In genomic region chr6:7424967-7425807, GRCh38 we compare ENCODE assay signal across 8 cellular contexts. TPM values are rescaled to one million over a fixed set of nuclear protein-coding genes. Genes with fewer than 3 reads are reported as not detected.
DNase-seq lines count a peak whose midpoint lies in the region; ATAC-seq, FAIRE-seq and TF ChIP-seq lines count a peak whose summit lies in the region.

No MANE protein-coding gene starts in this region.

- WGBS in H1 (ENCODE audit: extremely low coverage in 1 of 2, insufficient coverage in 1 of 2, insufficient read length in 1 of 2, insufficient replicate concordance in 2 of 2, low coverage in 1 of 2, low lambda C conversion rate in 2 of 2, missing lambda C conversion rate in 1 of 2), 2 experiments, result 92% methylated on average over 21 of the region's 25 CpGs; no CpG with 5 or more reads in 1 of the 2 experiments

- H3K4me3 ChIP-seq in H1 (ENCODE audit: extremely low read depth in 1 of 4, insufficient read depth in 2 of 4, low read depth in 3 of 4, low read length in 4 of 4), result no peak overlapping the region
- no peak overlapping the region for H3K4me3 ChIP-seq in naive thymus-derived CD4-positive, alpha-beta T cell (ENCODE audit: low read length)

- H3K36me3 ChIP-seq in H1 (ENCODE audit: control insufficient read depth in 2 of 4, insufficient read depth in 4 of 4, low read length in 3 of 4), result no peaks in the 10 kb centered on the region
- H3K36me3 ChIP-seq in naive thymus-derived CD4-positive, alpha-beta T cell (ENCODE audit: control insufficient read depth in 2 of 3, insufficient read depth in 3 of 3, low read length in 3 of 3), result no peaks in the 10 kb centered on the region

- no peak overlapping the region for H3K18ac ChIP-seq in H1 (ENCODE audit: extremely low read depth, low read length)

- CTCF ChIA-PET in H1 (lab: Charles Lee; ENCODE audit: partially characterized antibody), result interaction anchor here (0.6 to 1.9 kb wide), 22 partner anchors 12 to 270 kb away, joined by 3 to 6 read pairs (median 4); no protein-coding TSS in a partner anchor
- CTCF ChIA-PET in naive thymus-derived CD4-positive, alpha-beta T cell (lab: Charles Lee), result interaction anchor here (1.2 kb wide), 1 partner anchor 191 kb away, joined by 3 read pairs; no protein-coding TSS in a partner anchor
- CTCF ChIA-PET in CD4-positive, alpha-beta T cell (lab: Charles Lee), result no interaction called here
- CTCF ChIA-PET in T-cell (lab: Charles Lee), result interaction anchor here in 1 of 2 donors (0.7 kb wide), 1 partner anchor 164 kb away, joined by 3 read pairs; no protein-coding TSS in a partner anchor

- no peaks in the 10 kb centered on the region for H4K20me1 ChIP-seq in H1 (replicated peaks in 1 of 2; ENCODE audit: control insufficient read depth in 1 of 2, insufficient read depth in 2 of 2, low read length in 2 of 2)

- H3K9ac ChIP-seq in H1 (replicated peaks in 1 of 4; ENCODE audit: extremely low read depth in 1 of 4, low read depth in 3 of 4, low read length in 3 of 4), result no peak overlapping the region

- no peaks in the 10 kb centered on the region for H3K27me3 ChIP-seq in H1 (replicated peaks in 1 of 4; ENCODE audit: control insufficient read depth in 3 of 4, extremely low read depth in 1 of 4, insufficient read depth in 3 of 4, low read length in 3 of 4)
- H3K27me3 ChIP-seq in naive thymus-derived CD4-positive, alpha-beta T cell (ENCODE audit: control insufficient read depth in 2 of 2, insufficient read depth in 2 of 2, low read length in 2 of 2), result no peaks in the 10 kb centered on the region
- no peaks in the 10 kb centered on the region for H3K27me3 ChIP-seq in CD4-positive, alpha-beta T cell (ENCODE audit: control insufficient read depth, insufficient read depth, low read length)

- peak in 2 of 3 experiments; percentile 24 to 50; a peak in 2 of 4 replicates for TF ChIP-seq CTCF in H1 (IDR thresholded peaks at IDR 0.05; ENCODE audit: control extremely low read depth in 1 of 3, insufficient read depth in 1 of 3, low read depth in 1 of 3, low read length in 3 of 3)
- no peak for TF ChIP-seq CTCF in CD4-positive, alpha-beta T cell (IDR thresholded peaks at IDR 0.05)

- peaks cover 0 to 8% (median 5%) of the 10 kb centered on the region in 4 experiments; a peak in 5 of 7 replicates for H3K4me1 ChIP-seq in H1 (replicated peaks in 1 of 4; ENCODE audit: control insufficient read depth in 3 of 4, insufficient read depth in 4 of 4, low read length in 3 of 4)
- no peaks in the 10 kb centered on the region for H3K4me1 ChIP-seq in naive thymus-derived CD4-positive, alpha-beta T cell (ENCODE audit: control insufficient read depth in 2 of 2, insufficient read depth in 2 of 2, low read length in 2 of 2)

- H3K27ac ChIP-seq in H1 (ENCODE audit: low read depth, low read length), result no peak overlapping the region
- H3K27ac ChIP-seq in naive thymus-derived CD4-positive, alpha-beta T cell (ENCODE audit: low read depth, low read length), result no peak overlapping the region
- no peak overlapping the region for H3K27ac ChIP-seq in CD4-positive, alpha-beta T cell (ENCODE audit: low read depth, low read length)

- DNase-seq in DMS53 treated with DMSO at 0.1 percent for 48 hours (lab: John Stamatoyannopoulos, UW; ENCODE audit: unreplicated experiment) (peak; percentile 57), NCI-H1694 treated with DMSO at 0.1 percent for 48 hours (lab: John Stamatoyannopoulos, UW) (peak; percentile 66), H1 (ENCODE audit: low read depth in 1 of 2, low spot score in 2 of 2) (peak in 1 of 2 experiments; percentile 41), mucosa of gallbladder (ENCODE audit: low spot score) (no peak), T-cell (no peak)
- DNase-seq in naive thymus-derived CD4-positive, alpha-beta T cell, result no peak
- DNase-seq in CD4-positive, alpha-beta T cell, result no peak

- TF ChIP-seq POLR2A in H1 (IDR thresholded peaks at IDR 0.05; ENCODE audit: control extremely low read depth in 1 of 2, low read depth in 2 of 2, low read length in 2 of 2), result no peak

- no peak overlapping the region for H2AK5ac ChIP-seq in H1 (ENCODE audit: low read depth, low read length)

- no peaks in the 10 kb centered on the region for H3K23me2 ChIP-seq in H1 (ENCODE audit: low read depth, low read length)

- no peak overlapping the region for H4K8ac ChIP-seq in H1 (ENCODE audit: extremely low read depth, insufficient read depth, low read length)

- no peak overlapping the region for H2BK20ac ChIP-seq in H1 (ENCODE audit: low read length)

- H3K9me3 Mint-ChIP-seq in naive thymus-derived CD4-positive, alpha-beta T cell, result no peaks in the 10 kb centered on the region
- no peaks in the 10 kb centered on the region for H3K9me3 Mint-ChIP-seq in CD4-positive, alpha-beta T cell
- no peaks in the 10 kb centered on the region for H3K9me3 Mint-ChIP-seq in T-cell

- no peak overlapping the region for H2AFZ ChIP-seq in H1 (ENCODE audit: low read length)

- no peak overlapping the region for H3K14ac ChIP-seq in H1 (ENCODE audit: insufficient read length)

- no peak overlapping the region for H2BK12ac ChIP-seq in H1 (ENCODE audit: low read depth, low read length)

- no peak overlapping the region for H3K4me2 ChIP-seq in H1 (ENCODE audit: insufficient read depth in 1 of 2, low read depth in 2 of 2, low read length in 2 of 2)

- no peaks in the 10 kb centered on the region for H3K9me3 ChIP-seq in H1 (ENCODE audit: insufficient read depth in 2 of 2, low read depth in 1 of 2, low read length in 1 of 2)
- H3K9me3 ChIP-seq in naive thymus-derived CD4-positive, alpha-beta T cell (ENCODE audit: control insufficient read depth in 2 of 3, low read length in 3 of 3), result no peaks in the 10 kb centered on the region
- H3K9me3 ChIP-seq in CD4-positive, alpha-beta T cell (ENCODE audit: control insufficient read depth, low read length), result no peaks in the 10 kb centered on the region

- H3K79me1 ChIP-seq in H1 (ENCODE audit: low read depth, low read length), result no peaks in the 10 kb centered on the region

- H4K5ac ChIP-seq in H1 (ENCODE audit: insufficient read length, low read depth, low read length), result no peak overlapping the region

- H3K79me2 ChIP-seq in H1 (ENCODE audit: control insufficient read depth in 1 of 2, insufficient read depth in 2 of 2, low read length in 2 of 2), result no peaks in the 10 kb centered on the region

- no peaks in the 10 kb centered on the region for H3K27me3 Mint-ChIP-seq in naive thymus-derived CD4-positive, alpha-beta T cell
- no peaks in the 10 kb centered on the region for H3K27me3 Mint-ChIP-seq in CD4-positive, alpha-beta T cell
- H3K27me3 Mint-ChIP-seq in T-cell, result no peaks in the 10 kb centered on the region

- POLR2A ChIA-PET in H1 (lab: Charles Lee; ENCODE audit: partially characterized antibody), result no interaction called here
- POLR2A ChIA-PET in naive thymus-derived CD4-positive, alpha-beta T cell (lab: Charles Lee), result no interaction called here
- POLR2A ChIA-PET in CD4-positive, alpha-beta T cell (lab: Charles Lee), result no interaction called here
- POLR2A ChIA-PET in T-cell (lab: Charles Lee), result no interaction called here

- H3K36me3 Mint-ChIP-seq in naive thymus-derived CD4-positive, alpha-beta T cell, result peaks cover 0 to 11% (median 0%) of the 10 kb centered on the region in 5 donors
- H3K36me3 Mint-ChIP-seq in CD4-positive, alpha-beta T cell (ENCODE audit: low read depth), result peaks cover 4% of the 10 kb centered on the region
- peaks cover 8% of the 10 kb centered on the region for H3K36me3 Mint-ChIP-seq in T-cell

- H3K4me3 Mint-ChIP-seq in naive thymus-derived CD4-positive, alpha-beta T cell, result no peak overlapping the region
- no peak overlapping the region for H3K4me3 Mint-ChIP-seq in CD4-positive, alpha-beta T cell
- no peak overlapping the region for H3K4me3 Mint-ChIP-seq in T-cell

- no peak overlapping the region for H2BK15ac ChIP-seq in H1 (ENCODE audit: low read length)

- H3K23ac ChIP-seq in H1 (ENCODE audit: insufficient read length), result no peak overlapping the region

- no peak overlapping the region for H2BK5ac ChIP-seq in H1 (ENCODE audit: low read depth, low read length)

- FAIRE-seq in H1 (lab: Jason Lieb, UNC), result no peak

- H3K56ac ChIP-seq in H1 (replicated peaks; ENCODE audit: insufficient read length, low read depth, low read length), result no peak overlapping the region

- H3K27ac Mint-ChIP-seq in naive thymus-derived CD4-positive, alpha-beta T cell, result no peak overlapping the region
- no peak overlapping the region for H3K27ac Mint-ChIP-seq in CD4-positive, alpha-beta T cell
- H3K27ac Mint-ChIP-seq in T-cell, result no peak overlapping the region

- peaks cover 0 to 7% (median 0%) of the 10 kb centered on the region in 7 donors for H3K4me1 Mint-ChIP-seq in naive thymus-derived CD4-positive, alpha-beta T cell
- no peaks in the 10 kb centered on the region for H3K4me1 Mint-ChIP-seq in CD4-positive, alpha-beta T cell (ENCODE audit: low read depth)
- H3K4me1 Mint-ChIP-seq in T-cell, result no peaks in the 10 kb centered on the region

- ATAC-seq in naive thymus-derived CD4-positive, alpha-beta T cell, result peak; percentile 40
- no peak for ATAC-seq in CD4-positive, alpha-beta T cell (ENCODE audit: poor library complexity)
- ATAC-seq in T-cell (replicated peaks in 1 of 4) (no peak), GM18870 (IDR thresholded peaks at IDR 0.05; ENCODE audit: unreplicated experiment) (no peak)

- H4K91ac ChIP-seq in H1 (replicated peaks; ENCODE audit: insufficient read length, low read length), result no peak overlapping the region

- no peak for TF ChIP-seq EP300 in H1 (IDR thresholded peaks at IDR 0.05; ENCODE audit: borderline replicate concordance in 1 of 2, low read depth in 2 of 2, low read length in 2 of 2)

- intact Hi-C loops in naive thymus-derived CD4-positive, alpha-beta T cell (cut with micrococcal nuclease), result no loop called here
- intact Hi-C loops in CD4-positive, alpha-beta T cell (cut with DNase I, micrococcal nuclease), result no loop called here

- peak; percentile 69 to 78 for TF ChIP-seq RAD21 in H1 (IDR thresholded peaks at IDR 0.05 in 1 of 2, conservative IDR thresholded peaks at IDR 0.05 in 1 of 2; ENCODE audit: low read depth in 2 of 2, low read length in 2 of 2)

- no peak overlapping the region for H2BK120ac ChIP-seq in H1 (replicated peaks; ENCODE audit: low read depth, low read length)

- no peak overlapping the region for H3K4ac ChIP-seq in H1 (replicated peaks; ENCODE audit: insufficient read length, low read depth, low read length)

RNA-seq across cellular contexts. Expression of gene RIOK1, which starts 35.6 kb away (rescaled TPM):
- total RNA-seq in H1 (2021; fragmentation: NEBNext Ultra II Directional; extraction: Animal tissue kit (Norgen Biotek cat#: 25700)), result 26.2 and 26.9 TPM in 2 replicates
- 10.1 and 11.8 TPM in 2 replicates for polyA plus RNA-seq in H1 (2011; rRNA removed)
- polyA plus RNA-seq in H1 (2011; cell fraction: cytosol; rRNA removed), result 12.8 TPM
- polyA plus RNA-seq in H1 (2011; cell fraction: nucleus; rRNA removed), result 32.5 TPM
- polyA plus RNA-seq in H1 (2012, experiment 1 of 2), result 16.2 to 24.5 TPM (median 19.4 TPM) in 4 replicates
- polyA plus RNA-seq in H1 (2012, experiment 2 of 2), result 2.2 TPM
- 29.6 TPM for polyA plus RNA-seq in H1 (2013, experiment 1 of 2)
- polyA plus RNA-seq in H1 (2013, experiment 2 of 2), result 28.1 TPM
- polyA minus RNA-seq in H1 (2011; rRNA and poly(A)+ RNA removed), result 10.2 and 12.8 TPM in 2 replicates
- 9.4 TPM for polyA minus RNA-seq in H1 (2011; cell fraction: cytosol; rRNA and poly(A)+ RNA removed)
- 33.3 TPM for polyA minus RNA-seq in H1 (2011; cell fraction: nucleus; rRNA and poly(A)+ RNA removed)
- 10 to 100 TPM; 24.4 to 39.9 (median 27.6) TPM for total RNA-seq in naive thymus-derived CD4-positive, alpha-beta T cell
- polyA plus RNA-seq in naive thymus-derived CD4-positive, alpha-beta T cell, result 10 to 100 TPM; 17.2 to 20.9 TPM
- total RNA-seq in mucosa of gallbladder (12.9 TPM), T-cell (10 to 100 TPM; 27.4 to 42.9 (median 34.6) TPM)
- total RNA-seq in CD4-positive, alpha-beta T cell, result 10 to 100 TPM; 25.5 to 28.1 TPM

RNA-seq across cellular contexts. Expression of gene CAGE1, which starts 35.6 kb away (rescaled TPM):
- 0.09 TPM in 1 of 2 replicates, not detected in the other for total RNA-seq in H1 (2021; fragmentation: NEBNext Ultra II Directional; extraction: Animal tissue kit (Norgen Biotek cat#: 25700))
- 0.02 TPM in 1 of 2 replicates, not detected in the other for polyA plus RNA-seq in H1 (2011; rRNA removed)
- 0.01 TPM for polyA plus RNA-seq in H1 (2011; cell fraction: cytosol; rRNA removed)
- polyA plus RNA-seq in H1 (2011; cell fraction: nucleus; rRNA removed), result 0.14 TPM
- polyA plus RNA-seq in H1 (2012, experiment 1 of 2), result 0.07 TPM in 1 of 4 replicates, not detected in the others
- polyA plus RNA-seq in H1 (2012, experiment 2 of 2), result not detected
- polyA plus RNA-seq in H1 (2013, experiment 1 of 2), result not detected
- 0.07 TPM for polyA plus RNA-seq in H1 (2013, experiment 2 of 2)
- 0.05 and 0.16 TPM in 2 replicates for polyA minus RNA-seq in H1 (2011; rRNA and poly(A)+ RNA removed)
- not detected for polyA minus RNA-seq in H1 (2011; cell fraction: cytosol; rRNA and poly(A)+ RNA removed)
- polyA minus RNA-seq in H1 (2011; cell fraction: nucleus; rRNA and poly(A)+ RNA removed), result 1.1 TPM
- total RNA-seq in naive thymus-derived CD4-positive, alpha-beta T cell, result under 1 TPM; 0.16 to 0.48 (median 0.22) TPM
- under 1 TPM in 1 of 2 donors, not detected in 1; 0.06 TPM for polyA plus RNA-seq in naive thymus-derived CD4-positive, alpha-beta T cell
- total RNA-seq in mucosa of gallbladder (not detected), T-cell (under 1 TPM in 4 of 5 donors, not detected in 1; 0.09 to 0.75 (median 0.31) TPM)
- total RNA-seq in CD4-positive, alpha-beta T cell, result under 1 TPM; 0.38 to 0.39 TPM

Comparison
In these comparisons a context has a peak if more than half of its experiments do, and no peak if none do; other contexts are left out.
1. DNase-seq: peak in DMS53 treated with DMSO at 0.1 percent for 48 hours (single experiment) and NCI-H1694 treated with DMSO at 0.1 percent for 48 hours (single experiment); none in naive thymus-derived CD4-positive, alpha-beta T cell (0 of 9), mucosa of gallbladder (single experiment), CD4-positive, alpha-beta T cell (0 of 10) and T-cell (0 of 34).